ENCODE assay signal across 1 cellular context in genomic region chr11:2303627-2304155, GRCh38.
TF ChIP-seq lines count a peak whose summit lies in the region.

No MANE protein-coding gene starts in this region.

TF ChIP-seq in K562, 482 proteins besides CTCF, POLR2A, EP300 and RAD21 (continues in another document):
- TF ChIP-seq ZNF584 (CRISPR knock-in tag; IDR thresholded peaks at IDR 0.05; ENCODE audit: low read depth), result no peak
- TF ChIP-seq MAZ (CRISPR knock-in tag; conservative IDR thresholded peaks at IDR 0.05 in 1 of 2, IDR thresholded peaks at IDR 0.05 in 1 of 2), result peak; percentile 63 to 96; a peak in 3 of 4 replicates
- TF ChIP-seq USF2 (CRISPR knock-in tag; IDR thresholded peaks at IDR 0.05), result no peak
- TF ChIP-seq NFIC (IDR thresholded peaks at IDR 0.05), result peak; percentile 97
- TF ChIP-seq FIP1L1 (IDR thresholded peaks at IDR 0.05; ENCODE audit: low read depth, low read length, poor library complexity, severe bottlenecking), result no peak
- TF ChIP-seq E2F5 (CRISPR knock-in tag; IDR thresholded peaks at IDR 0.05), result no peak
- peak; percentile 54 for TF ChIP-seq GMEB1 (CRISPR knock-in tag; IDR thresholded peaks at IDR 0.05)
- TF ChIP-seq MCM7 (IDR thresholded peaks at IDR 0.05), result no peak
- peak; percentile 99 for TF ChIP-seq NCOR1 (IDR thresholded peaks at IDR 0.05)
- no peak for TF ChIP-seq GTF2F1 (IDR thresholded peaks at IDR 0.05; ENCODE audit: low read depth, low read length)
- no peak for TF ChIP-seq EGR1 (conservative IDR thresholded peaks at IDR 0.05)
- TF ChIP-seq FOXJ2 (tag; IDR thresholded peaks at IDR 0.05), result no peak
- no peak for TF ChIP-seq SIN3A (IDR thresholded peaks at IDR 0.05; ENCODE audit: borderline replicate concordance in 2 of 2, control insufficient read depth in 1 of 2, low read depth in 2 of 2, low read length in 2 of 2)
- TF ChIP-seq TRIM28 (IDR thresholded peaks at IDR 0.05), result no peak
- no peak for TF ChIP-seq CGGBP1 (CRISPR knock-in tag; IDR thresholded peaks at IDR 0.05)
- TF ChIP-seq RUNX1 (IDR thresholded peaks at IDR 0.05; ENCODE audit: low read depth), result peak; percentile 91
- no peak for TF ChIP-seq IRF9 (tag; IDR thresholded peaks at IDR 0.05)
- 0 out of 2 replicates have a peak, but pooled peaks have one; percentile 28 for TF ChIP-seq ZNF707 (CRISPR knock-in tag; conservative IDR thresholded peaks at IDR 0.05)
- TF ChIP-seq KLF6 (CRISPR knock-in tag; IDR thresholded peaks at IDR 0.05; ENCODE audit: borderline replicate concordance), result peak; percentile 47; the same call in 1 of the 2 replicates
- TF ChIP-seq HDAC2 (IDR thresholded peaks at IDR 0.05), result peak; percentile 97
- no peak for TF ChIP-seq ATF1 (CRISPR knock-in tag; IDR thresholded peaks at IDR 0.05)
- peak; percentile 73 for TF ChIP-seq ATF1 (tag; IDR thresholded peaks at IDR 0.05)
- 0 out of 2 replicates have a peak, but pooled peaks have one; percentile 55 for TF ChIP-seq E2F3 (CRISPR knock-in tag; IDR thresholded peaks at IDR 0.05)
- no peak for TF ChIP-seq CHD7 (IDR thresholded peaks at IDR 0.05; ENCODE audit: low read depth, low read length)
- TF ChIP-seq MTA2 (IDR thresholded peaks at IDR 0.05; ENCODE audit: low read depth), result peak; percentile 96
- no peak for TF ChIP-seq HCFC1 (IDR thresholded peaks at IDR 0.05; ENCODE audit: low read depth, low read length)
- no peak for TF ChIP-seq PRPF4 (IDR thresholded peaks at IDR 0.05; ENCODE audit: insufficient read depth, low read depth, low read length, poor library complexity, severe bottlenecking)
- no peak for TF ChIP-seq PTTG1 (tag; IDR thresholded peaks at IDR 0.05; ENCODE audit: low read depth)
- no peak for TF ChIP-seq GTF2B (IDR thresholded peaks at IDR 0.05; ENCODE audit: extremely low read depth, insufficient read length)
- no peak for TF ChIP-seq ELK1 (CRISPR knock-in tag; IDR thresholded peaks at IDR 0.05)
- no peak for TF ChIP-seq HMBOX1 (IDR thresholded peaks at IDR 0.05)
- no peak for TF ChIP-seq SAFB (IDR thresholded peaks at IDR 0.05; ENCODE audit: borderline replicate concordance, low read depth, low read length)
- TF ChIP-seq ZNF780A (CRISPR knock-in tag; IDR thresholded peaks at IDR 0.05), result no peak
- TF ChIP-seq RHOXF2B (CRISPR knock-in tag; conservative IDR thresholded peaks at IDR 0.05), result no peak
- TF ChIP-seq ZNF699 (CRISPR knock-in tag; IDR thresholded peaks at IDR 0.05; ENCODE audit: insufficient replicate concordance), result no peak
- no peak for TF ChIP-seq SLC30A9 (CRISPR knock-in tag; IDR thresholded peaks at IDR 0.05)
- TF ChIP-seq PRMT5 (CRISPR knock-in tag; IDR thresholded peaks at IDR 0.05), result no peak
- TF ChIP-seq PCBP1 (IDR thresholded peaks at IDR 0.05; ENCODE audit: low read depth, low read length, poor library complexity, severe bottlenecking), result no peak
- TF ChIP-seq STAT5B (CRISPR knock-in tag; IDR thresholded peaks at IDR 0.05), result no peak
- TF ChIP-seq ZNF395 (CRISPR knock-in tag; IDR thresholded peaks at IDR 0.05), result peak; percentile 98
- no peak for TF ChIP-seq ZNF764 (CRISPR knock-in tag; IDR thresholded peaks at IDR 0.05; ENCODE audit: low read depth)
- peak; percentile 95 for TF ChIP-seq CCNT2 (IDR thresholded peaks at IDR 0.05; ENCODE audit: borderline replicate concordance, extremely low read depth, insufficient read length, low read depth, low read length)
- TF ChIP-seq JUND (IDR thresholded peaks at IDR 0.05; ENCODE audit: borderline replicate concordance, low read depth, low read length), result peak; percentile 74
- no peak; the same call in 2 of the 3 replicates for TF ChIP-seq JUND (tag; IDR thresholded peaks at IDR 0.05; ENCODE audit: borderline replicate concordance, low read depth, low read length)
- peak; percentile 95 for TF ChIP-seq SMARCA4 (IDR thresholded peaks at IDR 0.05)
- TF ChIP-seq ZNF146 (CRISPR knock-in tag; IDR thresholded peaks at IDR 0.05; ENCODE audit: unreplicated experiment), result no peak
- TF ChIP-seq MCM5 (IDR thresholded peaks at IDR 0.05; ENCODE audit: low read depth), result no peak
